1 cellular context compared by ENCODE assay signal in the genomic region with DNA sequence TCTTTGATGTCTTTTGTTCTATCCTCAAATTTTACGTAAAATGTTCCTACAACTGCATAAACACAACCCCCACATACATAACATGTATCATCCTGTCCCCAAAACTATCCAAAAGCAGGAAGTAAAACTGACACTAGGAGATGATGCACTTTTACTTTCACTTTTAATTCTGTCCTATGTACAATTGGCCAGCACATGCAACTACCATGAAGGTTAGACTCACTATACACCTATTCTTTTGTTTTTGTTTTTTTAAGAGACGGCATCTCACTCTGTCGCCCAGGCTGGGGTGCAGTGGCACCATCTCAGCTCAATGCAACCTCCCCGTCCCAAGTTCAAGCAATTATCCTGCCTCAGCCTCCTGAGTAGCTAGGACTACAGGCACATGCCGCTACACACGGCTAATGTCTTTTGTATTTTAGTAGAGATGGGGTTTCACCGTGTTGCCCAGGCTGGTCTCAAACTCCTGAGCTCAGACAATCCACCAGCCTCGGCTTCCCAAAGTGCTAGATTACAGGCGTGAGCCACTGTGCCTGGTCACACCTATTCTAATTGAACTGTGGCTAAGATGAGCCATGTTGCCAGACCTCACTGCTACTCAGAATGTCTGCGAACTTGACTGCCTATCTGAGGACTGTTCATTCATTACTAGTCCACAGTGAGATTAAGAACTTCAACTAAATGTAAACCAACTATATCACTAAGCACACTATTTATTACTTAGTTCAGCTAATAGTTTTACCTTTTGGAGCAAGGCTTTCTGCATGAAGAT.
TF ChIP-seq lines count a peak whose summit lies in the region.

No MANE protein-coding gene starts in this region.

TF ChIP-seq in GM23338, 12 proteins besides CTCF, POLR2A, EP300 and RAD21 (continued from another document):
- TF ChIP-seq, protein P1, sequence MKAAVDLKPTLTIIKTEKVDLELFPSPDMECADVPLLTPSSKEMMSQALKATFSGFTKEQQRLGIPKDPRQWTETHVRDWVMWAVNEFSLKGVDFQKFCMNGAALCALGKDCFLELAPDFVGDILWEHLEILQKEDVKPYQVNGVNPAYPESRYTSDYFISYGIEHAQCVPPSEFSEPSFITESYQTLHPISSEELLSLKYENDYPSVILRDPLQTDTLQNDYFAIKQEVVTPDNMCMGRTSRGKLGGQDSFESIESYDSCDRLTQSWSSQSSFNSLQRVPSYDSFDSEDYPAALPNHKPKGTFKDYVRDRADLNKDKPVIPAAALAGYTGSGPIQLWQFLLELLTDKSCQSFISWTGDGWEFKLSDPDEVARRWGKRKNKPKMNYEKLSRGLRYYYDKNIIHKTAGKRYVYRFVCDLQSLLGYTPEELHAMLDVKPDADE (IDR thresholded peaks at IDR 0.05): no peak
- TF ChIP-seq ZNF114 (CRISPR knock-in tag; IDR thresholded peaks at IDR 0.05) (no peak), STAT1 (IDR thresholded peaks at IDR 0.05; ENCODE audit: unreplicated experiment) (no peak), EZH2phosphoT487 (IDR thresholded peaks at IDR 0.05; ENCODE audit: unreplicated experiment) (no peak), EZH2 (IDR thresholded peaks at IDR 0.05; ENCODE audit: low read depth, unreplicated experiment) (no peak)
